Comparison of ENCODE assay signal across 1 cellular context in the genomic region with DNA sequence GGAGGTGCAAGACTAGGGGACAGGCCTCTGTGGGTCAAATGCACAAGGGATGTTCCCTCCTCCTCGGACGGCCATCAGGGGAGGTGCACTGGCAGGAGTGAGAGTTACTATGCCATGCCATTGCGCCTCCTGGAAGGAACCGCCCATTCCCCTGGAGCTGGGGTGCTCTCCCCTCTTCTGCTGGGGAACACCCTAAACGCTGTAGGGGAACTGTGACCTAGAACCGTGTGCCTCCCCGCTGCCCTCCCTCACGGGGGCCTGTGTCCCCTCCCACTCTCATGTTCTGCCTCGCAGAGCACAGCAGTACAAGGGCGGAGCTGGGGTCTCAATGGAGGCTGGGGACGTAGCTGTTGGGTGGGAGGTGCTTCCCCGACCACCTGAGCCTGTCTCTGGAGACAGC.
TF ChIP-seq lines count a peak whose summit lies in the region.

No MANE protein-coding gene starts in this region.

TF ChIP-seq in H1, 55 proteins besides CTCF, POLR2A, EP300 and RAD21:
- no peak for TF ChIP-seq CEBPB (IDR thresholded peaks at IDR 0.05; ENCODE audit: low read depth, low read length)
- no peak for TF ChIP-seq CHD1 (IDR thresholded peaks at IDR 0.05; ENCODE audit: low read depth, low read length)
- TF ChIP-seq TEAD4 (IDR thresholded peaks at IDR 0.05; ENCODE audit: low read depth, low read length): no peak
- no peak for TF ChIP-seq KDM1A (IDR thresholded peaks at IDR 0.05; ENCODE audit: borderline replicate concordance, low read length)
- TF ChIP-seq JUND (IDR thresholded peaks at IDR 0.05; ENCODE audit: low read length): no peak
- no peak for TF ChIP-seq TAF1 (IDR thresholded peaks at IDR 0.05; ENCODE audit: low read depth, low read length)
- TF ChIP-seq ASH2L (IDR thresholded peaks at IDR 0.05; ENCODE audit: low read length): no peak
- TF ChIP-seq RBBP5 (IDR thresholded peaks at IDR 0.05; ENCODE audit: borderline replicate concordance, low read depth, low read length): no peak
- TF ChIP-seq SP2 (IDR thresholded peaks at IDR 0.05; ENCODE audit: low read length): no peak
- TF ChIP-seq, protein P1, sequence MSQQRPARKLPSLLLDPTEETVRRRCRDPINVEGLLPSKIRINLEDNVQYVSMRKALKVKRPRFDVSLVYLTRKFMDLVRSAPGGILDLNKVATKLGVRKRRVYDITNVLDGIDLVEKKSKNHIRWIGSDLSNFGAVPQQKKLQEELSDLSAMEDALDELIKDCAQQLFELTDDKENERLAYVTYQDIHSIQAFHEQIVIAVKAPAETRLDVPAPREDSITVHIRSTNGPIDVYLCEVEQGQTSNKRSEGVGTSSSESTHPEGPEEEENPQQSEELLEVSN (IDR thresholded peaks at IDR 0.05): no peak
- no peak for TF ChIP-seq SAP30 (IDR thresholded peaks at IDR 0.05; ENCODE audit: insufficient read depth, insufficient replicate concordance, low read length)
